11 cellular contexts compared by ENCODE assay signal in the genomic region with DNA sequence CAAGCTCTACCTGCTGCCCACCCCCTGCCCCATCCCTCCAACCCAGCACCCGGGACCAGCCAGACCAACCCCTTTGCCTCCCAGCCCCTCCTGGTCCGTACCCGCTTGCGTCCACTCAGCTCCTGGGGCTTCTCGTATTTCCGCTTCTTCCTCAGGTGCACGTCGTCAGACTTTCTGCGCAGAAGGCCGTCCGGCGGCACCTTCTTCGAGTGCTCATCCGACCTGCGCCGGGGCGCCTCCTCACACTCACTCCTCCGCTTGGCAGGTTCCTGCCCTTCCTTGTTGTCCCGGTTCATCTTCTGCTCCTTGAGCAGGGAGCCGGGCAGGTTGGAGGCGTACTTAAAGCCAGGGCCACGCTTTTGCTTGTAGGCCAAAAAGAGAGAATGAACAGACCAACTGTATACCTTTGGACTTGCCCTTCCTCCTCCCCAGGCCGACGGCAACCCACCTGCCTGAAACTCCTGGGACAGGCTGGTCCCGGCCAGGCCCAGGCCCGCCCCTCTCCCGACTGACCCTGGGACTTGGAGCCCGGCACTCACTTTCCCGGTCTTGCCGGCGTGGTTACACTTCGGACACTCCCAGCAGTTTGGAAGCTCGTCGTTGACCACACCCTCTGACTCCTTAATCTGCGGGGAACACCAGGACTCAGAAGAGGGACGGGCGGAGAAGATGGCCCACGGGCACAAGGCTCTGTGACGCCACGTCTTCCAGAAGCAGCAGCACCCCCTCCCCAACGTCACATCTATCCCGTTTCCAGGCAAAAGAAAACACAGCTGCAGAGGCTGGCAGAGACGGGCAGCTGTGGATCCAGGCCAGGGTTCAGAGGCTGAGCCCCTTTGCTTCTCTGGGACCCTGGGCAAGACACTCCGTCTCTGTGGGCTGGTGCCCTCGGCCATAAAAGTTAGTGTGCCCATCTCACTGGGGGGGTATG. TPM values are rescaled to one million over a fixed set of nuclear protein-coding genes. Genes with fewer than 3 reads are reported as not detected.
A peak's percentile ranks its signal among the peaks of the same experiment; 100 is the strongest.
DNase-seq lines count a peak whose midpoint lies in the region; ATAC-seq and TF ChIP-seq lines count a peak whose summit lies in the region.
"Had no signal": no experiment of that assay in that cellular context is flagged by ENCODE, and none has a peak within 500 bp of the region (broad histone marks: within the 10 kb centered on the region; RNA-seq: fewer than 3 reads in every experiment).

No MANE protein-coding gene starts in this region.

- DNase-seq in activated naive CD4-positive, alpha-beta T cell treated with anti-CD3 and anti-CD28 coated beads, Interleukin-2, amount 50 U/mL, for 72 hours (ENCODE audit: low spot score in 2 of 2): no peak
- DNase-seq in activated naive CD4-positive, alpha-beta T cell (lab: John Stamatoyannopoulos, UW): no peak
- DNase-seq in osteocyte (ENCODE audit: extremely low spot score, unreplicated experiment) (no peak), type B pancreatic cell (ENCODE audit: extremely low spot score, unreplicated experiment) (no peak)

- H3K4me3 Mint-ChIP-seq in dendritic cell treated with granulocyte-macrophage colony-stimulating factor and Interleukin-4, amounts not matched to agents 40 ng/mL and 50 ng/mL, for 4 days: no peak overlapping the region
- H3K4me3 Mint-ChIP-seq in osteocyte (ENCODE audit: unreplicated experiment): no peak overlapping the region
- no peak overlapping the region for H3K4me3 Mint-ChIP-seq in type B pancreatic cell
- H3K4me3 Mint-ChIP-seq: activated T-helper 17 cell treated with anti-CD3 and anti-CD28 coated beads, Interleukin-2, amount 50 U/mL, for 72 hours; brain; memory B cell had no signal

- intact Hi-C loops in dendritic cell treated with granulocyte-macrophage colony-stimulating factor and Interleukin-4, amounts not matched to agents 40 ng/mL and 50 ng/mL, for 4 days (cut with micrococcal nuclease): loop anchor here (1.0 to 5.0 kb wide), 2 partner anchors 110 to 382 kb away; no protein-coding TSS in a partner anchor

- H3K36me3 Mint-ChIP-seq in activated naive CD4-positive, alpha-beta T cell treated with anti-CD3 and anti-CD28 coated beads, Interleukin-2, amount 50 U/mL, for 72 hours: peaks cover 0 to 32% of the 10 kb centered on the region in 2 donors
- peaks cover 95% of the 10 kb centered on the region for H3K36me3 Mint-ChIP-seq in dendritic cell treated with granulocyte-macrophage colony-stimulating factor and Interleukin-4, amounts not matched to agents 40 ng/mL and 50 ng/mL, for 4 days (ENCODE audit: low read depth)
- H3K36me3 Mint-ChIP-seq in osteocyte (ENCODE audit: unreplicated experiment): peaks cover 23% of the 10 kb centered on the region
- peaks cover 19% of the 10 kb centered on the region for H3K36me3 Mint-ChIP-seq in type B pancreatic cell

- peak overlapping the region; percentile 28 to 44 for H3K27ac Mint-ChIP-seq in activated naive CD4-positive, alpha-beta T cell treated with anti-CD3 and anti-CD28 coated beads, Interleukin-2, amount 50 U/mL, for 72 hours
- H3K27ac Mint-ChIP-seq in dendritic cell treated with granulocyte-macrophage colony-stimulating factor and Interleukin-4, amounts not matched to agents 40 ng/mL and 50 ng/mL, for 4 days: peak overlapping the region; percentile 20
- H3K27ac Mint-ChIP-seq in osteocyte (ENCODE audit: unreplicated experiment) (peak overlapping the region; percentile 31), type B pancreatic cell (peak overlapping the region; percentile 70)
- H3K27ac Mint-ChIP-seq: activated T-helper 17 cell treated with anti-CD3 and anti-CD28 coated beads, Interleukin-2, amount 50 U/mL, for 72 hours had no signal

- H3K4me1 Mint-ChIP-seq in dendritic cell treated with granulocyte-macrophage colony-stimulating factor and Interleukin-4, amounts not matched to agents 40 ng/mL and 50 ng/mL, for 4 days (ENCODE audit: low read depth): peaks cover 23% of the 10 kb centered on the region
- H3K4me1 Mint-ChIP-seq in osteocyte (ENCODE audit: unreplicated experiment) (peaks cover 3% of the 10 kb centered on the region), type B pancreatic cell (ENCODE audit: unreplicated experiment) (peaks cover 6% of the 10 kb centered on the region)

- TF ChIP-seq CTCF in osteocyte (IDR thresholded peaks at IDR 0.05) (no peak), type B pancreatic cell (conservative IDR thresholded peaks at IDR 0.05) (no peak)

- no peaks in the 10 kb centered on the region for H3K27me3 Mint-ChIP-seq in dendritic cell treated with granulocyte-macrophage colony-stimulating factor and Interleukin-4, amounts not matched to agents 40 ng/mL and 50 ng/mL, for 4 days
- H3K27me3 Mint-ChIP-seq in osteocyte (ENCODE audit: unreplicated experiment) (no peaks in the 10 kb centered on the region), type B pancreatic cell (no peaks in the 10 kb centered on the region)
- H3K27me3 Mint-ChIP-seq: activated T-helper 17 cell treated with anti-CD3 and anti-CD28 coated beads, Interleukin-2, amount 50 U/mL, for 72 hours; brain; memory B cell had no signal

- ATAC-seq in activated naive CD4-positive, alpha-beta T cell treated with anti-CD3 and anti-CD28 coated beads, Interleukin-2, amount 50 U/mL, for 72 hours: no peak
- ATAC-seq in HG03097 (IDR thresholded peaks at IDR 0.05; ENCODE audit: low FRiP score, unreplicated experiment) (no peak), HG02588 (IDR thresholded peaks at IDR 0.05; ENCODE audit: unreplicated experiment) (no peak), GM19467 (IDR thresholded peaks at IDR 0.05; ENCODE audit: unreplicated experiment) (no peak)

- H3K9me3 Mint-ChIP-seq in activated naive CD4-positive, alpha-beta T cell treated with anti-CD3 and anti-CD28 coated beads, Interleukin-2, amount 50 U/mL, for 72 hours: no peaks in the 10 kb centered on the region
- H3K9me3 Mint-ChIP-seq in dendritic cell treated with granulocyte-macrophage colony-stimulating factor and Interleukin-4, amounts not matched to agents 40 ng/mL and 50 ng/mL, for 4 days: no peaks in the 10 kb centered on the region
- H3K9me3 Mint-ChIP-seq in osteocyte (ENCODE audit: unreplicated experiment): no peaks in the 10 kb centered on the region
- H3K9me3 Mint-ChIP-seq in type B pancreatic cell: no peaks in the 10 kb centered on the region
- H3K9me3 Mint-ChIP-seq: activated T-helper 17 cell treated with anti-CD3 and anti-CD28 coated beads, Interleukin-2, amount 50 U/mL, for 72 hours; brain; memory B cell had no signal

RNA-seq across cellular contexts. Expression of a gene that starts 44.3 kb away (rescaled TPM):
- 10 to 100 TPM; 55.1 to 83.0 TPM for total RNA-seq in activated naive CD4-positive, alpha-beta T cell treated with anti-CD3 and anti-CD28 coated beads, Interleukin-2, amount 50 U/mL, for 72 hours
- total RNA-seq in osteocyte: 39.5 and 42.5 TPM in 2 replicates
- 44.3 and 47.8 TPM in 2 replicates for total RNA-seq in type B pancreatic cell (ENCODE audit: low replicate concordance)

Comparison
In these comparisons a context has a peak if more than half of its experiments do, and no peak if none do; other contexts are left out.
1. H3K27ac Mint-ChIP-seq: peak in every context shown above with its lines; median percentile 70 in type B pancreatic cell; 36 in activated naive CD4-positive, alpha-beta T cell treated with anti-CD3 and anti-CD28 coated beads, Interleukin-2, amount 50 U/mL, for 72 hours; 31 in osteocyte; 20 in dendritic cell treated with granulocyte-macrophage colony-stimulating factor and Interleukin-4, amounts not matched to agents 40 ng/mL and 50 ng/mL, for 4 days.